Comparison of ENCODE assay signal across 8 cellular contexts in genomic region chr17:68263111-68263681, GRCh38. TPM values are rescaled to one million over a fixed set of nuclear protein-coding genes. Genes with fewer than 3 reads are reported as not detected.
DNase-seq lines count a peak whose midpoint lies in the region; ATAC-seq and TF ChIP-seq lines count a peak whose summit lies in the region.
"Not testable (repeated sequence)": the region's sequence is repeated elsewhere in the genome, so short reads cannot be mapped to it uniquely, and the experiment has no call there.

No MANE protein-coding gene starts in this region.

- peaks cover 29% of the 10 kb centered on the region for H3K4me1 ChIP-seq in left ventricle myocardium inferior
- H3K4me1 ChIP-seq in osteoblast (ENCODE audit: insufficient read depth, low read length), result not testable (repeated sequence)

- not testable (repeated sequence) for H3K4me3 ChIP-seq in GM12865 (ENCODE audit: low read depth, low read length); left ventricle myocardium inferior; osteoblast (ENCODE audit: insufficient read depth, low read length)

- peak; percentile 53 for ATAC-seq in HG02885 (IDR thresholded peaks at IDR 0.05; ENCODE audit: poor library complexity, unreplicated experiment)
- ATAC-seq in SK-N-SH treated with all-trans-retinoic acid at 6 μM for 48 hours, result peak; percentile 96

- not testable (repeated sequence) for H3K9me3 ChIP-seq in left ventricle myocardium inferior (replicated peaks); osteoblast (ENCODE audit: low read depth, low read length)

- DNase-seq in ACHN (peak; percentile 63), GM12865 (ENCODE audit: low read depth) (peak; percentile 63), NCI-H2029 (lab: John Stamatoyannopoulos, UW) (peak; percentile 1), T47D (ENCODE audit: low read depth in 1 of 2, low spot score in 1 of 2) (peak; percentile 47 to 79)
- not testable (repeated sequence) for DNase-seq in left ventricle myocardium inferior; osteoblast (ENCODE audit: insufficient read length, low spot score, missing footprints)

- peak overlapping the region; percentile 68 for H2AFZ ChIP-seq in osteoblast (ENCODE audit: low read length)

- peak overlapping the region; percentile 58 for H3K27ac ChIP-seq in left ventricle myocardium inferior (replicated peaks)
- not testable (repeated sequence) for H3K27ac ChIP-seq in osteoblast (ENCODE audit: low read depth, low read length)

- H3K4me2 ChIP-seq in osteoblast (ENCODE audit: insufficient read depth, low read length), result peak overlapping the region; percentile 55

- in situ Hi-C loops in ACHN (cut with HindIII; ENCODE audit: low pct_ligation_motif_present, low pct_unique_long_range_greater_than_20kb, low sequenced_read_pairs); T47D (cut with HindIII; ENCODE audit: low pct_unique_long_range_greater_than_20kb, low sequenced_read_pairs): not testable (repeated sequence)

- H3K27me3 ChIP-seq in left ventricle myocardium inferior (ENCODE audit: low read depth); osteoblast (ENCODE audit: insufficient read depth, low read length): not testable (repeated sequence)

- TF ChIP-seq CTCF in GM12865 (IDR thresholded peaks at IDR 0.05; ENCODE audit: insufficient read depth, low read depth, low read length, missing control alignments) (peak; percentile 45), left ventricle myocardium inferior (IDR thresholded peaks at IDR 0.05; ENCODE audit: borderline replicate concordance) (peak; percentile 75), osteoblast (IDR thresholded peaks at IDR 0.05; ENCODE audit: extremely low read depth, low read depth, low read length) (peak; percentile 58)

- H4K20me1 ChIP-seq in osteoblast (ENCODE audit: insufficient read depth, low read length), result not testable (repeated sequence)

- H3K36me3 ChIP-seq in left ventricle myocardium inferior; osteoblast (ENCODE audit: insufficient read depth, low read length): not testable (repeated sequence)

- H3K79me2 ChIP-seq in osteoblast (ENCODE audit: insufficient read depth, low read length), result not testable (repeated sequence)

- intact Hi-C loops in left ventricle myocardium inferior (cut with micrococcal nuclease), result loop anchor here (10.0 kb wide), 1 partner anchor 172 kb away; no protein-coding TSS in a partner anchor

RNA-seq across cellular contexts. Expression of gene AMZ2, which starts 15.4 kb away (rescaled TPM):
- total RNA-seq in left ventricle myocardium inferior (99.9 TPM), osteoblast (80.3 and 84.0 TPM in 2 replicates)

RNA-seq across cellular contexts. Expression of gene SLC16A6, which starts 27.7 kb away (rescaled TPM):
- total RNA-seq in left ventricle myocardium inferior, result 0.08 TPM
- 1.4 and 3.8 TPM in 2 replicates for total RNA-seq in osteoblast

RNA-seq across cellular contexts. Expression of gene ARSG, which starts 28.1 kb away (rescaled TPM):
- 3.7 TPM for total RNA-seq in left ventricle myocardium inferior
- 7.6 and 7.7 TPM in 2 replicates for total RNA-seq in osteoblast
